In genomic region chr6:21742238-21742660, GRCh38 we compare ENCODE assay signal across 11 cellular contexts.
A peak's percentile ranks its signal among the peaks of the same experiment; 100 is the strongest.
DNase-seq lines count a peak whose midpoint lies in the region; ATAC-seq and TF ChIP-seq lines count a peak whose summit lies in the region.
"Had no signal": no experiment of that assay in that cellular context is flagged by ENCODE, and none has a peak within 500 bp of the region (broad histone marks: within the 10 kb centered on the region; RNA-seq: fewer than 3 reads in every experiment).

No MANE protein-coding gene starts in this region.

- no peaks in the 10 kb centered on the region for H3K79me2 ChIP-seq in ACC112 (ENCODE audit: control insufficient read depth, insufficient read depth, low read length, unreplicated experiment)

- no peaks in the 10 kb centered on the region for H3K9me3 ChIP-seq in HUES6 (ENCODE audit: control insufficient read depth, insufficient read depth, low read depth, low read length)
- no peaks in the 10 kb centered on the region for H3K9me3 ChIP-seq in iPS DF 6.9 (ENCODE audit: control insufficient read depth, insufficient read depth, low read length)
- H3K9me3 ChIP-seq: psoas muscle had no signal

- H3K36me3 Mint-ChIP-seq in brain, result peaks cover 19% of the 10 kb centered on the region

- H2AFZ ChIP-seq in ACC112 (ENCODE audit: low read length, unreplicated experiment), result peak overlapping the region; percentile 43

- H3K9me3 Mint-ChIP-seq in brain, result peaks cover 0 to 2% (median 0%) of the 10 kb centered on the region in 5 experiments

- DNase-seq in iPS DF 6.9 (ENCODE audit: low read depth, low spot score), result peak; percentile 50
- no peak for DNase-seq in NCI-H1436 treated with DMSO at 0.1 percent for 48 hours (lab: John Stamatoyannopoulos, UW)
- no peak for DNase-seq in NOMO-1 (lab: John Stamatoyannopoulos, UW; ENCODE audit: unreplicated experiment in 2 of 2)
- no peak for DNase-seq in AML-193 (lab: John Stamatoyannopoulos, UW)
- DNase-seq: C1 segment of cervical spinal cord, cortex of kidney, psoas muscle had no signal

- no peak for TF ChIP-seq CTCF in brain (conservative IDR thresholded peaks at IDR 0.05)

- H3K27me3 ChIP-seq in ACC112 (ENCODE audit: insufficient read depth, low read length), result no peaks in the 10 kb centered on the region
- no peaks in the 10 kb centered on the region for H3K27me3 ChIP-seq in HUES6 (ENCODE audit: control insufficient read depth, insufficient read depth, low read length)
- H3K27me3 ChIP-seq in iPS DF 6.9 (ENCODE audit: control insufficient read depth, insufficient read depth, low read length), result no peaks in the 10 kb centered on the region

- no peaks in the 10 kb centered on the region for H3K27me3 Mint-ChIP-seq in brain

- peak overlapping the region; percentile 65 to 97 (median 95) for H3K27ac Mint-ChIP-seq in brain

- H3K27ac ChIP-seq in ACC112 (ENCODE audit: low read depth, low read length) (no peak overlapping the region), HUES6 (ENCODE audit: low read depth, low read length) (peak overlapping the region; percentile 96), iPS DF 6.9 (ENCODE audit: low read length) (no peak overlapping the region)
- H3K27ac ChIP-seq: psoas muscle had no signal

- peak overlapping the region; percentile 77 to 85 (median 83) for H3K4me3 Mint-ChIP-seq in brain

- H3K4me3 ChIP-seq in ACC112 (ENCODE audit: low read depth, low read length) (no peak overlapping the region), HUES6 (ENCODE audit: low read depth, low read length) (peak overlapping the region; percentile 40), iPS DF 6.9 (ENCODE audit: low read length) (no peak overlapping the region)
- H3K4me3 ChIP-seq: psoas muscle had no signal

- H3K36me3 ChIP-seq in ACC112 (ENCODE audit: insufficient read depth, low read length), result no peaks in the 10 kb centered on the region
- no peaks in the 10 kb centered on the region for H3K36me3 ChIP-seq in HUES6 (ENCODE audit: control insufficient read depth, insufficient read depth, low read length)
- H3K36me3 ChIP-seq in iPS DF 6.9 (ENCODE audit: control insufficient read depth, insufficient read depth, low read length), result no peaks in the 10 kb centered on the region; the same call in 1 of the 2 replicates

- no CpG with 5 or more reads among the region's 6 CpGs for WGBS in iPS DF 6.9 (ENCODE audit: insufficient coverage, insufficient read length)

- peak overlapping the region; percentile 70 for H3K9ac ChIP-seq in HUES6 (ENCODE audit: low read length)

- H3K4me1 ChIP-seq in ACC112 (ENCODE audit: control insufficient read depth, insufficient read depth, low read length, unreplicated experiment), result peaks cover 14% of the 10 kb centered on the region
- H3K4me1 ChIP-seq in HUES6 (ENCODE audit: control insufficient read depth, insufficient read depth, low read length), result peaks cover 71% of the 10 kb centered on the region
- no peaks in the 10 kb centered on the region; the same call in 1 of the 2 replicates for H3K4me1 ChIP-seq in iPS DF 6.9 (ENCODE audit: control insufficient read depth, insufficient read depth, low read length)
- H3K4me1 ChIP-seq: psoas muscle had no signal

- peaks cover 70% of the 10 kb centered on the region for H3K4me1 Mint-ChIP-seq in brain

- no peak for ATAC-seq in HG02973 (IDR thresholded peaks at IDR 0.05; ENCODE audit: unreplicated experiment)
- ATAC-seq: psoas muscle had no signal
